ENCODE assay signal across 8 cellular contexts in the genomic region with DNA sequence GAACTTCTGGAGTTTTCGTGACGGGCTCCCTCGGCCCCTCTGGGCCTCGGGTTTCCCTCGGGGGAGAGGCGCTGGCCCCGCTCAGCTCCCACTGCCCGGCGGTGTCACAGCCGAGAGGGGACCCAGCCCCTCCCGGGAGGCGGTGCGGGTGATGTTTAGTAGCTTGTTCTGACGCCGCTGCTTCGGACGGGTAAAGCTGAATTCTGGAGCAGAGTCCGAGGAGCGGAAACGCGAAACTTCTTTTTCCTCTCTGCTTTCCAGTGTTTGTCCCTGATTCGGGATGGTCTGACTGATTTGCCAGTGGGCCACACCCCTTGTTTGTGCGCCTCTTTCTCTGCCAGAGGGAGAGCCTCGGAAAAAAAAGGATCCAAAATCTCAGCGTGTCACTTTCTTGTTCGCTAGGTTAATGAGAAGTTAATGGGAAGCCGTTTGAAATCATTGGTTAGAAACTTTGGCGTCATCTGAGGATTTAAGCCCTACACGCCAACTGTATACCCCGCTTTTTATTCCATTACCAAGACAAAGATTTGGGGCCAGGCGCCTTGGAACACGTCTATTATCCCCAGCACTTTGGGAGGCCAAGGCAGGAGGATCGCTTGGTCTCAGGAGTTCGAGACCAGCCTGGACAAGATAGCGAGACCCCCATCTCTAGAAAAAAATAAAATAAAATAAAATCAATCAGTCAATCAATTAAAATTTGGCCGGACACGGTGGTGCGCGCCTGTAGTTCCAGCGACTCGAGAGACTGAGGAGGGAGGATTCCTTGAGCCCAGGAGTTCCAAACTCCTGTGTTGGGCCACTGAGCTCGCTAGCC. TPM values are rescaled to one million over a fixed set of nuclear protein-coding genes. Genes with fewer than 3 reads are reported as not detected.
DNase-seq lines count a peak whose midpoint lies in the region; ATAC-seq and TF ChIP-seq lines count a peak whose summit lies in the region.

No MANE protein-coding gene starts in this region.

- H3K9me3 Mint-ChIP-seq in activated CD4-positive, alpha-beta T cell treated with anti-CD3 and anti-CD28 coated beads, Interleukin-2, amount 10 ng/mL, durations not matched to agents 24 days and 14 days: no peaks in the 10 kb centered on the region

- H3K4me1 ChIP-seq in mononuclear cell (ENCODE audit: insufficient read depth, low read length) (peaks cover 14% of the 10 kb centered on the region), thyroid gland (peaks cover 11 to 20% of the 10 kb centered on the region in 2 donors)

- WGBS in thyroid gland, 2 donors: 31 to 35% methylated on average over 27 to 30 of the region's 42 CpGs

- H3K36me3 Mint-ChIP-seq in activated CD4-positive, alpha-beta T cell treated with anti-CD3 and anti-CD28 coated beads, Interleukin-2, amount 10 ng/mL, durations not matched to agents 24 days and 14 days (ENCODE audit: low read depth): peaks cover 19% of the 10 kb centered on the region

- intact Hi-C loops in activated CD4-positive, alpha-beta T cell treated with anti-CD3 and anti-CD28 coated beads, Interleukin-2, amount 10 ng/mL, durations not matched to agents 24 days and 14 days (cut with micrococcal nuclease): loop anchor here (2.0 kb wide), 2 partner anchors 23 to 201 kb away; no protein-coding TSS in a partner anchor
- intact Hi-C loops in thyroid gland (cut with DNase I): no loop called here

- TF ChIP-seq POLR2A in erythroblast (IDR thresholded peaks at IDR 0.05; ENCODE audit: low read length) (no peak), thyroid gland (IDR thresholded peaks at IDR 0.05) (no peak)

- peak overlapping the region; percentile 99 for H3K4me3 Mint-ChIP-seq in activated CD4-positive, alpha-beta T cell treated with anti-CD3 and anti-CD28 coated beads, Interleukin-2, amount 10 ng/mL, durations not matched to agents 24 days and 14 days

- peaks cover 3% of the 10 kb centered on the region for H3K27me3 Mint-ChIP-seq in activated CD4-positive, alpha-beta T cell treated with anti-CD3 and anti-CD28 coated beads, Interleukin-2, amount 10 ng/mL, durations not matched to agents 24 days and 14 days

- peak overlapping the region; percentile 95 for H3K4me3 ChIP-seq in LNCaP clone FGC (ENCODE audit: low read depth, low read length)
- H3K4me3 ChIP-seq in mononuclear cell (ENCODE audit: low read length): peak overlapping the region; percentile 63
- H3K4me3 ChIP-seq in thyroid gland (replicated peaks in 1 of 3): peak overlapping the region; percentile 53 to 91 (median 88)

- TF ChIP-seq CTCF in LNCaP clone FGC (IDR thresholded peaks at IDR 0.05; ENCODE audit: control insufficient read depth, extremely low read depth, insufficient read depth): no peak
- TF ChIP-seq CTCF in thyroid gland (IDR thresholded peaks at IDR 0.05): no peak

- no peaks in the 10 kb centered on the region for H3K27me3 ChIP-seq in mononuclear cell (ENCODE audit: insufficient read depth, low read length)
- H3K27me3 ChIP-seq in thyroid gland: no peaks in the 10 kb centered on the region

- DNase-seq in COLO668 (lab: John Stamatoyannopoulos, UW; ENCODE audit: unreplicated experiment) (peak; percentile 28), LNCaP clone FGC (ENCODE audit: low read depth) (no peak), erythroblast (lab: John Stamatoyannopoulos, UW) (peak; percentile 57 to 72), thyroid gland (peak; percentile 66 to 75), NCI-H2196 treated with DMSO at 0.1 percent for 48 hours (lab: John Stamatoyannopoulos, UW; ENCODE audit: unreplicated experiment) (no peak)
- peak; percentile 78 for DNase-seq in activated CD4-positive, alpha-beta T cell treated with anti-CD3 and anti-CD28 coated beads, Interleukin-2, amount 10 ng/mL, durations not matched to agents 24 days and 14 days

- H3K27ac Mint-ChIP-seq in activated CD4-positive, alpha-beta T cell treated with anti-CD3 and anti-CD28 coated beads, Interleukin-2, amount 10 ng/mL, durations not matched to agents 24 days and 14 days: no peak overlapping the region

- H3K9me3 ChIP-seq in mononuclear cell (ENCODE audit: low read depth, low read length) (no peaks in the 10 kb centered on the region), thyroid gland (no peaks in the 10 kb centered on the region)

- H3K27ac ChIP-seq in thyroid gland: peak overlapping the region; percentile 69 to 95 (median 91)

- H3K36me3 ChIP-seq in thyroid gland: peaks cover 0 to 3% of the 10 kb centered on the region in 2 donors

- peaks cover 32% of the 10 kb centered on the region for H3K4me1 Mint-ChIP-seq in activated CD4-positive, alpha-beta T cell treated with anti-CD3 and anti-CD28 coated beads, Interleukin-2, amount 10 ng/mL, durations not matched to agents 24 days and 14 days

- ATAC-seq in GM21529 (IDR thresholded peaks at IDR 0.05; ENCODE audit: unreplicated experiment): peak; percentile 11

RNA-seq across cellular contexts. Expression of a gene that starts 0.8 kb away (rescaled TPM):
- 7.6 and 7.8 TPM in 2 replicates for total RNA-seq in activated CD4-positive, alpha-beta T cell treated with anti-CD3 and anti-CD28 coated beads, Interleukin-2, amount 10 ng/mL, durations not matched to agents 24 days and 14 days
- 4.4 TPM for total RNA-seq in mononuclear cell
- 10 to 100 TPM; 20.1 to 32.3 (median 22.3) TPM for total RNA-seq in thyroid gland

RNA-seq across cellular contexts. Expression of a gene that starts 14.4 kb away (rescaled TPM):
- total RNA-seq in activated CD4-positive, alpha-beta T cell treated with anti-CD3 and anti-CD28 coated beads, Interleukin-2, amount 10 ng/mL, durations not matched to agents 24 days and 14 days: 47.2 and 48.1 TPM in 2 replicates
- 31.0 TPM for total RNA-seq in mononuclear cell
- total RNA-seq in thyroid gland: 10 to 100 TPM; 14.3 to 22.2 (median 17.5) TPM

RNA-seq across cellular contexts. Expression of a gene that starts 14.5 kb away (rescaled TPM):
- 73.7 and 74.0 TPM in 2 replicates for total RNA-seq in activated CD4-positive, alpha-beta T cell treated with anti-CD3 and anti-CD28 coated beads, Interleukin-2, amount 10 ng/mL, durations not matched to agents 24 days and 14 days
- total RNA-seq in mononuclear cell: 0.84 TPM
- total RNA-seq in thyroid gland: under 1 TPM in 3 of 4 donors, not detected in 1; 0.54 to 0.67 (median 0.58) TPM

RNA-seq across cellular contexts. Expression of a gene that starts 34.6 kb away (rescaled TPM):
- 0.17 TPM in 1 of 2 replicates, not detected in the other for total RNA-seq in activated CD4-positive, alpha-beta T cell treated with anti-CD3 and anti-CD28 coated beads, Interleukin-2, amount 10 ng/mL, durations not matched to agents 24 days and 14 days
- not detected for total RNA-seq in mononuclear cell
- total RNA-seq in thyroid gland: not detected

RNA-seq across cellular contexts. Expression of a gene that starts 56.6 kb away (rescaled TPM):
- not detected in 2 replicates for total RNA-seq in activated CD4-positive, alpha-beta T cell treated with anti-CD3 and anti-CD28 coated beads, Interleukin-2, amount 10 ng/mL, durations not matched to agents 24 days and 14 days
- total RNA-seq in mononuclear cell (not detected), thyroid gland (1 to 10 TPM in 3 of 4 donors, under 1 TPM in 1; 0.88 to 2.1 (median 1.2) TPM)

Comparison
In these comparisons a context has a peak if more than half of its experiments do, and no peak if none do; other contexts are left out.
1. DNase-seq: peak in COLO668 (single experiment), activated CD4-positive, alpha-beta T cell treated with anti-CD3 and anti-CD28 coated beads, Interleukin-2, amount 10 ng/mL, durations not matched to agents 24 days and 14 days (single experiment), erythroblast (2 of 2) and thyroid gland (2 of 2); none in LNCaP clone FGC (single experiment) and NCI-H2196 treated with DMSO at 0.1 percent for 48 hours (single experiment).
2. RNA of a gene that starts 14.5 kb away (total RNA-seq): 73.7 to 74.0 TPM in activated CD4-positive, alpha-beta T cell treated with anti-CD3 and anti-CD28 coated beads, Interleukin-2, amount 10 ng/mL, durations not matched to agents 24 days and 14 days; 0.84 TPM in mononuclear cell (single experiment) and 0.54 to 0.67 TPM in thyroid gland; every median in the first group is over 10 times any median in the second.
3. Peak in every context shown above with its lines, with median percentiles within 50 percentile points of each other: H3K4me3 ChIP-seq.